Comparison of ENCODE assay signal across 16 cellular contexts in the genomic region with DNA sequence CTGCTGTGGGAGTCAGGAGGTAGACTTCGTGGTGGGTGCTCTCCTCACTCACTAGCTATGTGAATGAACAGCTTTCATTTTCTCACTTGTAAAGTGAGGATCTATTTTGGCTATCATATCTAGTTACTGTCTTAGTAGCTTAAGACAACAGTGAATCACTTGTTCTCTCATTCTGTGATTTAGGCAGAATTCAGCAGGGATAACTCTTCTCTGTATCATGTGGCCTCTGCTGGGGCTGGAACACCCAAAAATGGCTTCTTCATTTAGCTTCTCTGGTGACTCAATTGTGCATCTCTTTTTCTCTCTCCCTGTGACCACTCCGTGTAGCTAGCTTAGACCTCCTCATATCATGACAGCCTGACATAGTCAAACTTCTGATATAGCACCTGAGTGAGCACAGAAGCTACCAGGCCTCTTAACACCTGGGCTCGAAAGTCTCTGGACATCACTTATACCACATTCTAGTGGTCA.
DNase-seq lines count a peak whose midpoint lies in the region; ATAC-seq and TF ChIP-seq lines count a peak whose summit lies in the region.
"Had no signal": no experiment of that assay in that cellular context is flagged by ENCODE, and none has a peak within 500 bp of the region (broad histone marks: within the 10 kb centered on the region; RNA-seq: fewer than 3 reads in every experiment).

No MANE protein-coding gene starts in this region.

- DNase-seq in activated naive CD4-positive, alpha-beta T cell treated with anti-CD3 and anti-CD28 coated beads, Interleukin-2, amount 50 U/mL, for 72 hours (ENCODE audit: low spot score in 2 of 2): no peak
- no peak for DNase-seq in activated naive CD4-positive, alpha-beta T cell treated with anti-CD3 and anti-CD28 coated beads, Interleukin-2, amount 50 U/mL, for 16 hours
- DNase-seq in LHCN-M2 (ENCODE audit: low read depth) (peak; percentile 62), fibroblast of mammary gland (ENCODE audit: low read depth) (peak; percentile 13), SKM-1 treated with dmso at 0.1 percent for 144 hours (lab: John Stamatoyannopoulos, UW; ENCODE audit: unreplicated experiment) (no peak), medulla oblongata (ENCODE audit: extremely low spot score) (no peak), NCI-H146 treated with DMSO at 0.1 percent for 48 hours (lab: John Stamatoyannopoulos, UW; ENCODE audit: unreplicated experiment) (no peak)
- DNase-seq in stimulated activated CD4-positive, alpha-beta T cell treated with anti-CD3 and anti-CD28 coated beads, Interleukin-4, amount 100 ng/mL, for 24 hours: no peak
- DNase-seq: aorta, gastrocnemius medialis, NCI-H2107, NCI-H748 treated with DMSO at 0.1 percent for 48 hours, ovary, upper lobe of left lung had no signal

- ATAC-seq in activated naive CD4-positive, alpha-beta T cell treated with anti-CD3 and anti-CD28 coated beads, Interleukin-2, amount 50 U/mL, for 72 hours: peak; percentile 25 to 58
- ATAC-seq: A549, gastrocnemius medialis, HCT116 had no signal

- no peak overlapping the region for H3K4me3 ChIP-seq in fibroblast of mammary gland (ENCODE audit: control insufficient read depth, low read depth, low read length)
- H3K4me3 ChIP-seq: A549, gastrocnemius medialis, ovary, upper lobe of left lung had no signal

- TF ChIP-seq CTCF in fibroblast of mammary gland (conservative IDR thresholded peaks at IDR 0.05; ENCODE audit: control insufficient read depth, insufficient read depth, low read depth, low read length): no peak

- no peaks in the 10 kb centered on the region for H3K9me3 Mint-ChIP-seq in activated naive CD4-positive, alpha-beta T cell treated with anti-CD3 and anti-CD28 coated beads, Interleukin-2, amount 50 U/mL, for 72 hours

- H3K27ac Mint-ChIP-seq in activated naive CD4-positive, alpha-beta T cell treated with anti-CD3 and anti-CD28 coated beads, Interleukin-2, amount 50 U/mL, for 72 hours: no peak overlapping the region

- H3K36me3 Mint-ChIP-seq in activated naive CD4-positive, alpha-beta T cell treated with anti-CD3 and anti-CD28 coated beads, Interleukin-2, amount 50 U/mL, for 72 hours: no peaks in the 10 kb centered on the region

Comparison
In these comparisons a context has a peak if more than half of its experiments do, and no peak if none do; other contexts are left out.
1. DNase-seq: peak in LHCN-M2 (single experiment) and fibroblast of mammary gland (single experiment); none in activated naive CD4-positive, alpha-beta T cell treated with anti-CD3 and anti-CD28 coated beads, Interleukin-2, amount 50 U/mL, for 72 hours (0 of 2), activated naive CD4-positive, alpha-beta T cell treated with anti-CD3 and anti-CD28 coated beads, Interleukin-2, amount 50 U/mL, for 16 hours (single experiment), SKM-1 treated with dmso at 0.1 percent for 144 hours (single experiment), medulla oblongata (single experiment), stimulated activated CD4-positive, alpha-beta T cell treated with anti-CD3 and anti-CD28 coated beads, Interleukin-4, amount 100 ng/mL, for 24 hours (single experiment) and NCI-H146 treated with DMSO at 0.1 percent for 48 hours (single experiment).